In genomic region chr2:232315049-232315922, GRCh38 we compare ENCODE assay signal across 8 cellular contexts.
DNase-seq lines count a peak whose midpoint lies in the region; ATAC-seq and TF ChIP-seq lines count a peak whose summit lies in the region.

No MANE protein-coding gene starts in this region.

- no peak overlapping the region for H2AFZ ChIP-seq in OCI-LY1 (ENCODE audit: low read length)

- no peaks in the 10 kb centered on the region for H3K27me3 ChIP-seq in OCI-LY1 (ENCODE audit: insufficient read depth, low read length)
- no peaks in the 10 kb centered on the region for H3K27me3 ChIP-seq in heart left ventricle

- H3K9ac ChIP-seq in OCI-LY1 (ENCODE audit: low read length): no peak overlapping the region

- H4K20me1 ChIP-seq in OCI-LY1 (ENCODE audit: insufficient read depth, low read length): no peaks in the 10 kb centered on the region

- peaks cover 5% of the 10 kb centered on the region; the same call in 1 of the 2 replicates for H3K9me3 ChIP-seq in OCI-LY1 (ENCODE audit: low read length)
- H3K9me3 ChIP-seq in heart left ventricle: peaks cover 0 to 16% (median 5%) of the 10 kb centered on the region in 12 donors

- H3K27ac ChIP-seq in OCI-LY1 (ENCODE audit: low read depth, low read length, poor library complexity, severe bottlenecking) (peak overlapping the region; percentile 30), heart left ventricle (peak overlapping the region in 8 of 12 donors; percentile 0 to 90 (median 54))

- TF ChIP-seq POLR2A in heart left ventricle (IDR thresholded peaks at IDR 0.05): no peak

- H3K4me3 ChIP-seq in OCI-LY1 (ENCODE audit: low read depth, low read length, poor library complexity, severe bottlenecking): no peak overlapping the region
- no peak overlapping the region for H3K4me3 ChIP-seq in heart left ventricle

- no peak for TF ChIP-seq CTCF in GM10266 (IDR thresholded peaks at IDR 0.05; ENCODE audit: control insufficient read depth, insufficient read depth, low read depth, missing control alignments)
- peak; percentile 21; the same call in 1 of the 2 replicates for TF ChIP-seq CTCF in OCI-LY1 (IDR thresholded peaks at IDR 0.05; ENCODE audit: low read length)
- peak in 3 of 12 donors; percentile 11 to 18 (median 13) for TF ChIP-seq CTCF in heart left ventricle (IDR thresholded peaks at IDR 0.05)

- H3F3A ChIP-seq in OCI-LY1 (ENCODE audit: insufficient read depth, low read length): no peaks in the 10 kb centered on the region

- H3K79me2 ChIP-seq in OCI-LY1 (ENCODE audit: insufficient read depth, low read length): no peaks in the 10 kb centered on the region

- intact Hi-C loops in heart left ventricle (cut with DNase I): no loop called here

- H3K36me3 ChIP-seq in OCI-LY1 (ENCODE audit: insufficient read depth, low read length) (no peaks in the 10 kb centered on the region), heart left ventricle (no peaks in the 10 kb centered on the region)

- no peaks in the 10 kb centered on the region for H3K9me2 ChIP-seq in OCI-LY1 (ENCODE audit: low read depth, low read length)

- peak overlapping the region; percentile 22; the same call in 1 of the 2 replicates for H3K4me2 ChIP-seq in OCI-LY1 (ENCODE audit: low read length)

- H3K4me1 ChIP-seq in OCI-LY1 (ENCODE audit: insufficient read depth, low read length, severe bottlenecking) (peaks cover 23% of the 10 kb centered on the region), heart left ventricle (peaks cover 3 to 72% (median 22%) of the 10 kb centered on the region in 12 donors)

- peak; percentile 84 for ATAC-seq in HG02610 (IDR thresholded peaks at IDR 0.05; ENCODE audit: unreplicated experiment)
- ATAC-seq in heart left ventricle: peak in 3 of 4 donors; percentile 67 to 82 (median 82)

- WGBS in heart left ventricle, 4 donors: 64 to 77% (median 72%) methylated on average over 12 of the region's 12 CpGs

- DNase-seq in GM10266 (ENCODE audit: extremely low spot score) (peak; percentile 52), heart left ventricle (peak; percentile 37 to 75 (median 66)), DMS79 treated with DMSO at 0.1 percent for 48 hours (lab: John Stamatoyannopoulos, UW) (no peak), DMS114 treated with DMSO at 0.1 percent for 48 hours (lab: John Stamatoyannopoulos, UW; ENCODE audit: unreplicated experiment) (no peak)
- peak; percentile 41 for DNase-seq in activated T-helper 9 cell treated with anti-CD3 and anti-CD28 coated beads, Interleukin-2, amount 50 U/mL, for 16 hours (ENCODE audit: low read depth)
- DNase-seq in stimulated activated CD4-positive, alpha-beta T cell treated with anti-CD3 and anti-CD28 coated beads, Interleukin-12 subunit alpha, Interleukin-12 subunit beta, amount 100 ng/mL, for 4 hours: peak; percentile 38

Comparison
In these comparisons a context has a peak if more than half of its experiments do, and no peak if none do; other contexts are left out.
1. DNase-seq: peak in GM10266 (single experiment), activated T-helper 9 cell treated with anti-CD3 and anti-CD28 coated beads, Interleukin-2, amount 50 U/mL, for 16 hours (single experiment), heart left ventricle (5 of 5) and stimulated activated CD4-positive, alpha-beta T cell treated with anti-CD3 and anti-CD28 coated beads, Interleukin-12 subunit alpha, Interleukin-12 subunit beta, amount 100 ng/mL, for 4 hours (single experiment); none in DMS79 treated with DMSO at 0.1 percent for 48 hours (single experiment) and DMS114 treated with DMSO at 0.1 percent for 48 hours (single experiment).